ENCODE assay signal across 1 cellular context in the genomic region with DNA sequence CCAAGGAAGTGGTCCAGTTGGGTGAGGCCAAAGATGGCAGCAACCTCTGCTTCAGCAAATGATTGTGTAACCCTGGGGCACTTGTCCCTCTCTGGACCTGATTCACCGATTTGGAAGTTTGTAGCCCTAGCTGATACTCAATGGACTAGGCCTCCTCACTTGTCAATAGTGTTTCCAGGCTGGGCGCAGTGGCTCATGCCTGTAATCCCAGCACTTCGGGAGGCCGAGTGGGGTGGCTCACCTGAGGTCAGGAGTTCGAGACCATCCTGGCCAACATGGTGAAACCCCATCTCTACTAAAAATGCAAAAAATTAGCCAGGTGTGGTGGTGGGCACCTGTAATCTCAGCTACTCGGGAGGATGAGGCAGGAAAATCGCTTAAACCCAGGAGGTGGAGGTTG.
TF ChIP-seq lines count a peak whose summit lies in the region.

No MANE protein-coding gene starts in this region.

TF ChIP-seq in K562, 482 proteins besides CTCF, POLR2A, EP300 and RAD21:
- TF ChIP-seq CEBPB (tag; IDR thresholded peaks at IDR 0.05) = 0 out of 2 replicates have a peak, but pooled peaks have one; percentile 34
